Comparison of ENCODE assay signal across 8 cellular contexts in the genomic region with DNA sequence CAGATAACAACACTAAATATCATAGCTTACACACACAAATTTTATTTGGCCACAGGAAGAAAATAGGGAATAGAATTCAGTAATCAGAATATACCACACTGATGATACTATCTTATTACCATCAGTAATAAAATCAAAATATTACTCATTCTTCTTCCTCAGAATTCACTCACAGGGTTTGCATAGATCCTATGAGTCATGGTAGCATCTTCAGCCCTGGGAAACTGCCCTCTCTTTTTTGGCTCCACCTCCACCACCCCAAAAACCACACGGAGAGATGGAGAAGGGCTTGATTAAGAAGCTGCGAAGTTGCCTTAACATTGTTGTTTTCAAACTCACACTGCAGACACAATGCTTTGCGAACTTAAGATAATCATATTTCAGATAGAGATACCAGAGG.
DNase-seq lines count a peak whose midpoint lies in the region; ATAC-seq and TF ChIP-seq lines count a peak whose summit lies in the region.

No MANE protein-coding gene starts in this region.

- DNase-seq in NOMO-1 (lab: John Stamatoyannopoulos, UW; ENCODE audit: unreplicated experiment in 2 of 2) (peak; percentile 10 to 35), NOMO-1 treated with dmso at 0.1 percent for 144 hours (lab: John Stamatoyannopoulos, UW; ENCODE audit: unreplicated experiment) (no peak), immature natural killer cell (peak in 2 of 3 donors; percentile 7 to 30), tibial artery (no peak), GM13976 (ENCODE audit: low spot score) (no peak)
- DNase-seq in activated CD8-positive, alpha-beta memory T cell treated with anti-CD3 and anti-CD28 coated beads for 4 hours (ENCODE audit: low read depth in 2 of 2), result peak; percentile 32 to 68

- no peak overlapping the region for H3K27ac ChIP-seq in tibial artery

- H3K36me3 Mint-ChIP-seq in immature natural killer cell, result no peaks in the 10 kb centered on the region
- H3K36me3 Mint-ChIP-seq in stimulated activated naive CD8-positive, alpha-beta T cell treated with anti-CD3 and anti-CD28 coated beads, Interleukin-15, Interleukin-2, amounts not matched to agents 100 ng/mL and 50 ng/mL, for 24 hours (ENCODE audit: low read depth), result no peaks in the 10 kb centered on the region

- peak overlapping the region in 4 of 5 donors; percentile 4 to 52 (median 36) for H3K4me3 Mint-ChIP-seq in immature natural killer cell
- H3K4me3 Mint-ChIP-seq in stimulated activated naive CD8-positive, alpha-beta T cell treated with anti-CD3 and anti-CD28 coated beads, Interleukin-15, Interleukin-2, amounts not matched to agents 100 ng/mL and 50 ng/mL, for 24 hours, result peak overlapping the region; percentile 55

- H3K27me3 ChIP-seq in tibial artery, result no peaks in the 10 kb centered on the region

- TF ChIP-seq CTCF in tibial artery (IDR thresholded peaks at IDR 0.05), result no peak
- TF ChIP-seq CTCF in GM13976 (IDR thresholded peaks at IDR 0.05; ENCODE audit: borderline replicate concordance, control extremely low read depth, extremely low read depth, insufficient read depth, missing control alignments), result no peak

- no peaks in the 10 kb centered on the region for H3K9me3 Mint-ChIP-seq in immature natural killer cell
- no peaks in the 10 kb centered on the region for H3K9me3 Mint-ChIP-seq in stimulated activated naive CD8-positive, alpha-beta T cell treated with anti-CD3 and anti-CD28 coated beads, Interleukin-15, Interleukin-2, amounts not matched to agents 100 ng/mL and 50 ng/mL, for 24 hours

- H3K4me1 ChIP-seq in tibial artery, result peaks cover 0 to 10% (median 0%) of the 10 kb centered on the region in 4 donors

- H3K27ac Mint-ChIP-seq in immature natural killer cell, result peak overlapping the region in 5 of 6 donors; percentile 11 to 71 (median 38)
- H3K27ac Mint-ChIP-seq in stimulated activated naive CD8-positive, alpha-beta T cell treated with anti-CD3 and anti-CD28 coated beads, Interleukin-15, Interleukin-2, amounts not matched to agents 100 ng/mL and 50 ng/mL, for 24 hours, result peak overlapping the region; percentile 81

- H3K36me3 ChIP-seq in tibial artery, result no peaks in the 10 kb centered on the region

- H3K4me3 ChIP-seq in tibial artery, result no peak overlapping the region

- intact Hi-C loops in tibial artery (cut with DNase I; ENCODE audit: low total_unique reads), result no loop called here

- ATAC-seq in HG02884 (IDR thresholded peaks at IDR 0.05; ENCODE audit: unreplicated experiment), result no peak

- peaks cover 34 to 37% of the 10 kb centered on the region in 2 donors for H3K4me1 Mint-ChIP-seq in immature natural killer cell
- peaks cover 63% of the 10 kb centered on the region for H3K4me1 Mint-ChIP-seq in stimulated activated naive CD8-positive, alpha-beta T cell treated with anti-CD3 and anti-CD28 coated beads, Interleukin-15, Interleukin-2, amounts not matched to agents 100 ng/mL and 50 ng/mL, for 24 hours (ENCODE audit: low read depth)

- in situ Hi-C loops in GM13976 (cut with MboI; ENCODE audit: low sequenced_read_pairs, unreplicated experiment), result no loop called here

- H3K27me3 Mint-ChIP-seq in immature natural killer cell (ENCODE audit: low read depth in 3 of 3), result peaks cover 0 to under 1% (median 0%) of the 10 kb centered on the region in 3 donors
- no peaks in the 10 kb centered on the region for H3K27me3 Mint-ChIP-seq in stimulated activated naive CD8-positive, alpha-beta T cell treated with anti-CD3 and anti-CD28 coated beads, Interleukin-15, Interleukin-2, amounts not matched to agents 100 ng/mL and 50 ng/mL, for 24 hours

- H3K9me3 ChIP-seq in tibial artery, result no peaks in the 10 kb centered on the region

Comparison
In these comparisons a context has a peak if more than half of its experiments do, and no peak if none do; other contexts are left out.
1. DNase-seq: peak in NOMO-1 (2 of 2), activated CD8-positive, alpha-beta memory T cell treated with anti-CD3 and anti-CD28 coated beads for 4 hours (2 of 2) and immature natural killer cell (2 of 3); none in NOMO-1 treated with dmso at 0.1 percent for 144 hours (single experiment), tibial artery (0 of 2) and GM13976 (single experiment).